In genomic region chr6:89649682-89650081, GRCh38 we compare ENCODE assay signal across 27 cellular contexts. TPM values are rescaled to one million over a fixed set of nuclear protein-coding genes. Genes with fewer than 3 reads are reported as not detected.
A peak's percentile ranks its signal among the peaks of the same experiment; 100 is the strongest.
DNase-seq lines count a peak whose midpoint lies in the region; FAIRE-seq and TF ChIP-seq lines count a peak whose summit lies in the region.
"Had no signal": no experiment of that assay in that cellular context is flagged by ENCODE, and none has a peak within 500 bp of the region (broad histone marks: within the 10 kb centered on the region; RNA-seq: fewer than 3 reads in every experiment).

No MANE protein-coding gene starts in this region.

- peak; percentile 32 for FAIRE-seq in keratinocyte (lab: Jason Lieb, UNC)
- FAIRE-seq: A204.1, GM12878, GM12892, GM18507 had no signal

- H3K9ac ChIP-seq in keratinocyte (ENCODE audit: control insufficient read depth, extremely low read depth, insufficient read depth, low read length) (no peak overlapping the region), trophoblast cell (ENCODE audit: low read length) (no peak overlapping the region)
- H3K9ac ChIP-seq: BLaER1 had no signal

- no peak overlapping the region for H3K27ac Mint-ChIP-seq in activated CD4-positive, alpha-beta memory T cell treated with anti-CD3 and anti-CD28 coated beads for 36 hours
- H3K27ac Mint-ChIP-seq: CD14-positive monocyte; CD4-positive, alpha-beta memory T cell; CD4-positive, CD25-positive, alpha-beta regulatory T cell; CD8-positive, alpha-beta memory T cell had no signal

- H3K4me1 ChIP-seq in PC-9 (replicated peaks; ENCODE audit: insufficient read depth) (peaks cover 18% of the 10 kb centered on the region), keratinocyte (ENCODE audit: control insufficient read depth, extremely low read depth, insufficient read depth, low read length) (peaks cover 6% of the 10 kb centered on the region), trophoblast cell (ENCODE audit: control insufficient read depth in 1 of 2, insufficient read depth in 2 of 2, low read length in 2 of 2) (no peaks in the 10 kb centered on the region), right atrium auricular region (no peaks in the 10 kb centered on the region)
- H3K4me1 ChIP-seq: BE2C, BLaER1 had no signal

- H2AK5ac ChIP-seq in trophoblast cell (ENCODE audit: low read length) = no peak overlapping the region

- H2BK12ac ChIP-seq in trophoblast cell (ENCODE audit: low read length) = no peak overlapping the region

- H4K91ac ChIP-seq in trophoblast cell (ENCODE audit: low read depth, low read length) = no peak overlapping the region

- H3K36me3 Mint-ChIP-seq in activated CD4-positive, alpha-beta memory T cell treated with anti-CD3 and anti-CD28 coated beads for 36 hours = peaks cover 52% of the 10 kb centered on the region

- H3K4me3 Mint-ChIP-seq in activated CD4-positive, alpha-beta memory T cell treated with anti-CD3 and anti-CD28 coated beads for 36 hours = no peak overlapping the region
- H3K4me3 Mint-ChIP-seq: CD14-positive monocyte; CD4-positive, alpha-beta memory T cell; CD4-positive, CD25-positive, alpha-beta regulatory T cell; CD8-positive, alpha-beta memory T cell had no signal

- H3K9me3 Mint-ChIP-seq in activated CD4-positive, alpha-beta memory T cell treated with anti-CD3 and anti-CD28 coated beads for 36 hours = no peaks in the 10 kb centered on the region
- H3K9me3 Mint-ChIP-seq: CD14-positive monocyte; CD4-positive, alpha-beta memory T cell; CD4-positive, CD25-positive, alpha-beta regulatory T cell; CD8-positive, alpha-beta memory T cell had no signal

- H3K79me1 ChIP-seq in trophoblast cell (ENCODE audit: low read length) = no peaks in the 10 kb centered on the region

- H3K4me3 ChIP-seq in PC-9 = no peak overlapping the region
- no peak overlapping the region for H3K4me3 ChIP-seq in keratinocyte (ENCODE audit: control insufficient read depth in 2 of 3, extremely low read depth in 1 of 3, insufficient read depth in 2 of 3, low read depth in 1 of 3, low read length in 3 of 3)
- no peak overlapping the region for H3K4me3 ChIP-seq in trophoblast cell (ENCODE audit: low read depth, low read length)
- no peak overlapping the region for H3K4me3 ChIP-seq in right atrium auricular region
- H3K4me3 ChIP-seq: BLaER1, GM12878 had no signal

- peaks cover 3% of the 10 kb centered on the region for H3K4me1 Mint-ChIP-seq in activated CD4-positive, alpha-beta memory T cell treated with anti-CD3 and anti-CD28 coated beads for 36 hours (ENCODE audit: low read depth)
- H3K4me1 Mint-ChIP-seq: CD14-positive monocyte; CD4-positive, alpha-beta memory T cell; CD8-positive, alpha-beta memory T cell had no signal

- no peak overlapping the region for H4K12ac ChIP-seq in trophoblast cell (ENCODE audit: low read depth, low read length)

- DNase-seq in PC-9 (peak in 1 of 2 experiments; percentile 52), keratinocyte (ENCODE audit: low read depth, low spot score) (no peak), trophoblast cell (peak; percentile 52 to 96), middle frontal gyrus (ENCODE audit: extremely low spot score, low spot score) (no peak), right atrium auricular region (ENCODE audit: low spot score) (no peak)
- no peak for DNase-seq in activated CD4-positive, alpha-beta memory T cell treated with anti-CD3 and anti-CD28 coated beads for 36 hours
- DNase-seq: 8988T; ACHN; BE2C; C1 segment of cervical spinal cord; CD4-positive, alpha-beta memory T cell; CD4-positive, CD25-positive, alpha-beta regulatory T cell; CD8-positive, alpha-beta memory T cell; COR-L47; DMS 273 treated with DMSO at 0.1 percent for 48 hours; DMS153; DMS53; DMS79; DND-41; EL; GDM1 had no signal

- intact Hi-C loops in PC-9 (cut with micrococcal nuclease; ENCODE audit: unreplicated experiment) = no loop called here
- intact Hi-C loops in activated CD4-positive, alpha-beta memory T cell treated with anti-CD3 and anti-CD28 coated beads for 36 hours (cut with micrococcal nuclease) = no loop called here

- CTCF ChIA-PET in PC-9 (lab: Charles Lee) = no interaction called here
- CTCF ChIA-PET in activated CD4-positive, alpha-beta memory T cell treated with anti-CD3 and anti-CD28 coated beads for 36 hours (lab: Charles Lee) = no interaction called here

- H3K4me2 ChIP-seq in PC-9 (peak overlapping the region; percentile 13; the same call in 1 of the 2 replicates), keratinocyte (ENCODE audit: control insufficient read depth, extremely low read depth, insufficient read depth, low read depth, low read length) (no peak overlapping the region), trophoblast cell (ENCODE audit: low read length) (no peak overlapping the region)
- H3K4me2 ChIP-seq: BLaER1 had no signal

- dilution Hi-C loops in keratinocyte (cut with MboI; ENCODE audit: extremely low pct_ligation_motif_present, low sequenced_read_pairs) = no loop called here

- H4K20me1 ChIP-seq in PC-9 (ENCODE audit: insufficient read depth) (no peaks in the 10 kb centered on the region), keratinocyte (ENCODE audit: control insufficient read depth, extremely low read depth, insufficient read depth, low read length) (no peaks in the 10 kb centered on the region)
- H4K20me1 ChIP-seq: BLaER1 had no signal

- POLR2A ChIA-PET in PC-9 (lab: Charles Lee; ENCODE audit: unreplicated experiment) = no interaction called here
- POLR2A ChIA-PET in activated CD4-positive, alpha-beta memory T cell treated with anti-CD3 and anti-CD28 coated beads for 36 hours (lab: Charles Lee) = interaction anchor here (0.6 kb wide), 1 partner anchor 487 kb away, joined by 3 read pairs; no protein-coding TSS in a partner anchor

- H3K18ac ChIP-seq in trophoblast cell (ENCODE audit: low read length) = no peak overlapping the region

- no peak overlapping the region for H2BK5ac ChIP-seq in trophoblast cell (ENCODE audit: low read depth, low read length, poor library complexity)

- no peaks in the 10 kb centered on the region for H3K9me1 ChIP-seq in keratinocyte (ENCODE audit: control insufficient read depth, extremely low read depth, insufficient read depth, low read length)

- no peak overlapping the region for H4K8ac ChIP-seq in trophoblast cell (ENCODE audit: low read depth, low read length)

- H3K27me3 Mint-ChIP-seq in activated CD4-positive, alpha-beta memory T cell treated with anti-CD3 and anti-CD28 coated beads for 36 hours = no peaks in the 10 kb centered on the region
- H3K27me3 Mint-ChIP-seq: CD4-positive, alpha-beta memory T cell; CD4-positive, CD25-positive, alpha-beta regulatory T cell; CD8-positive, alpha-beta memory T cell had no signal

- no peak overlapping the region for H3K14ac ChIP-seq in trophoblast cell (ENCODE audit: low read length)

- H2AFZ ChIP-seq in PC-9 (no peak overlapping the region), keratinocyte (ENCODE audit: control insufficient read depth, low read length) (no peak overlapping the region), trophoblast cell (ENCODE audit: insufficient read depth, low read length, poor library complexity) (no peak overlapping the region)

- H3K9me3 ChIP-seq in PC-9 (ENCODE audit: insufficient read depth, low read depth) (no peaks in the 10 kb centered on the region), keratinocyte (ENCODE audit: control insufficient read depth, low read depth, low read length) (no peaks in the 10 kb centered on the region), trophoblast cell (ENCODE audit: insufficient read depth, low read depth, low read length) (no peaks in the 10 kb centered on the region), right atrium auricular region (no peaks in the 10 kb centered on the region)
- H3K9me3 ChIP-seq: BE2C, BLaER1 had no signal

- no peaks in the 10 kb centered on the region for H3K9me2 ChIP-seq in PC-9 (ENCODE audit: insufficient read depth)

- H3F3A ChIP-seq in PC-9 (ENCODE audit: insufficient read depth, low read depth) = no peaks in the 10 kb centered on the region

- H3K27ac ChIP-seq in PC-9 (no peak overlapping the region), keratinocyte (ENCODE audit: control insufficient read depth, insufficient read depth, low read length) (no peak overlapping the region), trophoblast cell (ENCODE audit: low read depth, low read length) (no peak overlapping the region), right atrium auricular region (no peak overlapping the region)
- H3K27ac ChIP-seq: BLaER1 had no signal

- H3K27me3 ChIP-seq in PC-9 (ENCODE audit: insufficient read depth, low read depth) (no peaks in the 10 kb centered on the region), keratinocyte (ENCODE audit: control insufficient read depth, extremely low read depth, insufficient read depth, low read length) (no peaks in the 10 kb centered on the region), trophoblast cell (ENCODE audit: insufficient read depth, low read length) (no peaks in the 10 kb centered on the region), right atrium auricular region (no peaks in the 10 kb centered on the region)
- H3K27me3 ChIP-seq: BE2C, BLaER1 had no signal

- H3K79me2 ChIP-seq in PC-9 (ENCODE audit: low read depth) (no peaks in the 10 kb centered on the region), keratinocyte (ENCODE audit: control insufficient read depth, insufficient read depth, low read length) (no peaks in the 10 kb centered on the region), trophoblast cell (ENCODE audit: control insufficient read depth, insufficient read depth, low read length, poor library complexity) (no peaks in the 10 kb centered on the region)

- no peak overlapping the region for H3K4ac ChIP-seq in trophoblast cell (ENCODE audit: low read depth, low read length)

- H3K23ac ChIP-seq in trophoblast cell (ENCODE audit: low read length) = no peak overlapping the region

- H2BK120ac ChIP-seq in trophoblast cell (ENCODE audit: insufficient read depth, low read length, poor library complexity) = no peak overlapping the region

- TF ChIP-seq CTCF in PC-9 (conservative IDR thresholded peaks at IDR 0.05) = no peak
- no peak for TF ChIP-seq CTCF in keratinocyte (optimal IDR thresholded peaks at IDR 0.05 in 1 of 3, IDR thresholded peaks at IDR 0.05 in 1 of 3, conservative IDR thresholded peaks at IDR 0.05 in 1 of 3; ENCODE audit: extremely low read depth in 1 of 3, insufficient read depth in 2 of 3, low read length in 3 of 3)
- no peak for TF ChIP-seq CTCF in right atrium auricular region (IDR thresholded peaks at IDR 0.05)

- H3K36me3 ChIP-seq in PC-9 (ENCODE audit: low read depth) (no peaks in the 10 kb centered on the region), keratinocyte (ENCODE audit: control insufficient read depth in 2 of 2, extremely low read depth in 1 of 2, insufficient read depth in 2 of 2, low read length in 2 of 2) (peaks cover 18 to 20% of the 10 kb centered on the region in 2 experiments), trophoblast cell (ENCODE audit: control insufficient read depth in 1 of 2, insufficient read depth in 2 of 2, low read length in 2 of 2) (peaks cover 8 to 23% of the 10 kb centered on the region in 2 experiments), right atrium auricular region (peaks cover 80% of the 10 kb centered on the region)

- no CpG with 5 or more reads among the region's 1 CpG for WGBS in trophoblast cell (ENCODE audit: extremely low coverage, insufficient coverage, insufficient read length)

- no TSS peak for BruUV-seq in PC-9 (replicated peaks; lab: Mats Ljungman, UMichigan)

RNA-seq across cellular contexts. Expression of gene LYRM2, which starts 11.1 kb away (rescaled TPM):
- total RNA-seq in PC-9 (2021) = 16.7 and 24.2 TPM in 2 replicates
- polyA plus RNA-seq in keratinocyte = 25.9 to 43.0 TPM (median 34.0 TPM) in 3 replicates
- 13.6 TPM for polyA plus RNA-seq in keratinocyte (2011; ENCODE audit: low read depth)
- polyA plus RNA-seq in keratinocyte (2011; cell fraction: cytosol; rRNA removed) = 24.0 and 48.1 TPM in 2 replicates
- polyA plus RNA-seq in keratinocyte (2011; cell fraction: nucleus; rRNA removed) = 9.3 and 19.4 TPM in 2 replicates
- 17.7 and 33.6 TPM in 2 replicates for polyA plus RNA-seq in keratinocyte (2012; ENCODE audit: low replicate concordance)
- 3.1 to 14.7 TPM (median 8.6 TPM) in 3 replicates for polyA minus RNA-seq in keratinocyte
- polyA minus RNA-seq in keratinocyte (2011; cell fraction: cytosol; rRNA and poly(A)+ RNA removed) = 7.5 TPM
- polyA minus RNA-seq in keratinocyte (2011; cell fraction: nucleus; rRNA and poly(A)+ RNA removed) = 5.0 and 10.2 TPM in 2 replicates
- polyA plus RNA-seq in trophoblast cell (2013) = 27.2 and 28.3 TPM in 2 replicates
- total RNA-seq in right atrium auricular region = 10 to 100 TPM; 18.9 to 34.7 TPM
- 10 to 100 TPM; 25.5 to 26.4 TPM for total RNA-seq in activated CD4-positive, alpha-beta memory T cell treated with anti-CD3 and anti-CD28 coated beads for 36 hours

Comparison
In these comparisons a context has a peak if more than half of its experiments do, and no peak if none do; other contexts are left out.
1. DNase-seq: peak in trophoblast cell (2 of 2); none in keratinocyte (single experiment), middle frontal gyrus (single experiment), right atrium auricular region (single experiment) and activated CD4-positive, alpha-beta memory T cell treated with anti-CD3 and anti-CD28 coated beads for 36 hours (single experiment).